ENCODE assay signal across 11 cellular contexts in genomic region chr17:44109312-44109630, GRCh38. TPM values are rescaled to one million over a fixed set of nuclear protein-coding genes. Genes with fewer than 3 reads are reported as not detected.
DNase-seq lines count a peak whose midpoint lies in the region; ATAC-seq and TF ChIP-seq lines count a peak whose summit lies in the region.
"Had no signal": no experiment of that assay in that cellular context is flagged by ENCODE, and none has a peak within 500 bp of the region (broad histone marks: within the 10 kb centered on the region; RNA-seq: fewer than 3 reads in every experiment).

No MANE protein-coding gene starts in this region.

- no peak overlapping the region for H2AFZ ChIP-seq in fibroblast of lung (ENCODE audit: low read length)

- 46% methylated on average over 4 of the region's 4 CpGs for WGBS in prostate gland
- 19 to 23% methylated on average over 4 of the region's 4 CpGs for WGBS in aorta, 2 donors

- H3K9me3 ChIP-seq in right atrium auricular region (no peaks in the 10 kb centered on the region), fibroblast of lung (ENCODE audit: control insufficient read depth, insufficient read depth, low read depth, low read length) (no peaks in the 10 kb centered on the region), prostate gland (no peaks in the 10 kb centered on the region), aorta (ENCODE audit: control insufficient read depth, low read length) (no peaks in the 10 kb centered on the region), mucosa of descending colon (no peaks in the 10 kb centered on the region)

- ATAC-seq in left ventricle myocardium superior (no peak), aorta (ENCODE audit: low FRiP score) (no peak), mucosa of descending colon (no peak), GM18858 (IDR thresholded peaks at IDR 0.05; ENCODE audit: unreplicated experiment) (no peak)
- ATAC-seq: activated CD8-positive, alpha-beta memory T cell treated with anti-CD3 and anti-CD28 coated beads, Interleukin-2, amount 10 ng/mL, durations not matched to agents 7 days and 5 days had no signal

- TF ChIP-seq CTCF in right atrium auricular region (IDR thresholded peaks at IDR 0.05), result no peak
- no peak for TF ChIP-seq CTCF in fibroblast of lung (conservative IDR thresholded peaks at IDR 0.05 in 1 of 2, IDR thresholded peaks at IDR 0.05 in 1 of 2; ENCODE audit: low read depth in 1 of 2, low read length in 2 of 2)
- TF ChIP-seq CTCF in prostate gland (IDR thresholded peaks at IDR 0.05), result no peak
- no peak for TF ChIP-seq CTCF in mucosa of descending colon (IDR thresholded peaks at IDR 0.05)

- H3K27ac ChIP-seq in right atrium auricular region, result peak overlapping the region; percentile 97
- peak overlapping the region; percentile 97 for H3K27ac ChIP-seq in fibroblast of lung (ENCODE audit: insufficient read depth, low read length)
- peak overlapping the region; percentile 80 to 83 for H3K27ac ChIP-seq in prostate gland
- peak overlapping the region; percentile 36 to 90 for H3K27ac ChIP-seq in aorta (ENCODE audit: low read depth in 1 of 2, low read length in 2 of 2)

- peak overlapping the region; percentile 35 for H3K9ac ChIP-seq in fibroblast of lung (ENCODE audit: insufficient read depth, low read length)

- intact Hi-C loops in left ventricle myocardium superior (cut with micrococcal nuclease), result no loop called here
- intact Hi-C loops in prostate gland (cut with DNase I), result no loop called here
- intact Hi-C loops in aorta (cut with DNase I), result loop anchor here in 1 of 2 donors (5.0 kb wide), 1 partner anchor 37 kb away; the partner anchor contains the start of gene G6PC3
- intact Hi-C loops in mucosa of descending colon (cut with DNase I, micrococcal nuclease), result loop anchor here in 1 of 2 donors (5.0 kb wide), 1 partner anchor 37 kb away; the partner anchor contains the start of gene G6PC3

- peaks cover 0 to 96% of the 10 kb centered on the region in 2 donors for H3K4me1 ChIP-seq in right atrium auricular region
- peaks cover 35% of the 10 kb centered on the region for H3K4me1 ChIP-seq in fibroblast of lung (ENCODE audit: control insufficient read depth, extremely low read depth, insufficient read depth, low read length)
- peaks cover 27% of the 10 kb centered on the region for H3K4me1 ChIP-seq in prostate gland (replicated peaks)
- H3K4me1 ChIP-seq in aorta (ENCODE audit: control insufficient read depth in 1 of 2, insufficient read depth in 2 of 2, low read length in 2 of 2), result peaks cover 4 to 6% of the 10 kb centered on the region in 2 donors
- peaks cover 37% of the 10 kb centered on the region for H3K4me1 ChIP-seq in mucosa of descending colon (ENCODE audit: low read depth)

- H3K79me2 ChIP-seq in fibroblast of lung (ENCODE audit: control insufficient read depth, insufficient read depth, low read length), result peaks cover 40% of the 10 kb centered on the region

- H3K4me3 ChIP-seq in right atrium auricular region, result peak overlapping the region; percentile 51 to 57
- peak overlapping the region in 3 of 4 experiments; percentile 48 to 63 (median 56) for H3K4me3 ChIP-seq in fibroblast of lung (replicated peaks in 1 of 4; ENCODE audit: control extremely low read depth in 1 of 4, insufficient read depth in 1 of 4, low read depth in 3 of 4, low read length in 4 of 4)
- H3K4me3 ChIP-seq in prostate gland, result no peak overlapping the region
- H3K4me3 ChIP-seq in aorta (ENCODE audit: low read length in 2 of 2), result peak overlapping the region in 1 of 2 donors; percentile 6
- no peak overlapping the region for H3K4me3 ChIP-seq in mucosa of descending colon

- H3K27me3 ChIP-seq in right atrium auricular region (no peaks in the 10 kb centered on the region), fibroblast of lung (ENCODE audit: control insufficient read depth, insufficient read depth, low read length) (no peaks in the 10 kb centered on the region), prostate gland (replicated peaks; ENCODE audit: insufficient read depth) (no peaks in the 10 kb centered on the region), aorta (ENCODE audit: control insufficient read depth in 1 of 2, insufficient read depth in 2 of 2, low read length in 1 of 2) (no peaks in the 10 kb centered on the region)

- H3K4me2 ChIP-seq in fibroblast of lung (ENCODE audit: extremely low read depth, insufficient read depth, low read length), result peak overlapping the region; percentile 100

- DNase-seq in right atrium auricular region (ENCODE audit: low spot score) (no peak), left ventricle myocardium superior (no peak), fibroblast of lung (ENCODE audit: low read depth in 2 of 2) (no peak), prostate gland (ENCODE audit: low spot score) (no peak), aorta (no peak), mucosa of descending colon (no peak), H4 (ENCODE audit: low spot score) (no peak)
- DNase-seq: activated CD8-positive, alpha-beta memory T cell treated with anti-CD3 and anti-CD28 coated beads, Interleukin-2, amount 10 ng/mL, durations not matched to agents 7 days and 5 days; NCI-H2171; T-helper 9 cell had no signal

- H3K36me3 ChIP-seq in right atrium auricular region, result peaks cover under 1% of the 10 kb centered on the region
- peaks cover 4% of the 10 kb centered on the region for H3K36me3 ChIP-seq in fibroblast of lung (ENCODE audit: control insufficient read depth, insufficient read depth, low read length)
- no peaks in the 10 kb centered on the region for H3K36me3 ChIP-seq in prostate gland
- H3K36me3 ChIP-seq in aorta (ENCODE audit: control insufficient read depth in 1 of 2, insufficient read depth in 2 of 2, low read length in 1 of 2), result no peaks in the 10 kb centered on the region
- H3K36me3 ChIP-seq in mucosa of descending colon (ENCODE audit: low read depth), result no peaks in the 10 kb centered on the region

- no peaks in the 10 kb centered on the region for H4K20me1 ChIP-seq in fibroblast of lung (ENCODE audit: control insufficient read depth, extremely low read depth, insufficient read depth, low read length)

- TF ChIP-seq POLR2A in prostate gland (IDR thresholded peaks at IDR 0.05), result no peak

RNA-seq across cellular contexts. Expression of gene HDAC5, which starts 14.2 kb away (rescaled TPM):
- 100 to 1,000 TPM in 1 of 2 donors, 10 to 100 TPM in 1; 80.0 to 138 TPM for total RNA-seq in right atrium auricular region
- total RNA-seq in left ventricle myocardium superior, result 81.4 TPM
- total RNA-seq in fibroblast of lung, result 66.8 and 125 TPM in 2 replicates
- polyA plus RNA-seq in fibroblast of lung, result 31.3 and 35.1 TPM in 2 replicates
- 55.6 and 56.9 TPM in 2 replicates for polyA plus RNA-seq in fibroblast of lung (2012)
- 205 and 240 TPM in 2 replicates for polyA minus RNA-seq in fibroblast of lung (ENCODE audit: low replicate concordance)
- total RNA-seq in prostate gland, result 100 to 1,000 TPM in 1 of 2 donors, 10 to 100 TPM in 1; 71.2 to 145 TPM
- total RNA-seq in aorta, result 10 to 100 TPM; 69.7 to 82.6 TPM
- 10 to 100 TPM; 28.9 to 83.4 TPM for polyA plus RNA-seq in aorta
- 10 to 100 TPM; 18.9 to 48.3 (median 32.4) TPM for total RNA-seq in mucosa of descending colon
- total RNA-seq in H4 (2014; rRNA removed; shearing (Covaris generic)), result 13.7 and 16.8 TPM in 2 replicates

RNA-seq across cellular contexts. Expression of gene HROB, which starts 32.5 kb away (rescaled TPM):
- total RNA-seq in right atrium auricular region, result under 1 TPM; 0.59 to 0.94 TPM
- total RNA-seq in left ventricle myocardium superior, result 1.5 TPM
- total RNA-seq in fibroblast of lung, result 1.0 and 1.5 TPM in 2 replicates
- polyA plus RNA-seq in fibroblast of lung, result 1.8 and 4.7 TPM in 2 replicates
- polyA plus RNA-seq in fibroblast of lung (2012), result 1.4 and 4.5 TPM in 2 replicates
- polyA minus RNA-seq in fibroblast of lung (ENCODE audit: low replicate concordance), result 2.3 and 16.6 TPM in 2 replicates
- total RNA-seq in prostate gland, result 1 to 10 TPM; 1.4 to 8.1 TPM
- total RNA-seq in aorta, result 1 to 10 TPM in 1 of 2 donors, under 1 TPM in 1; 0.58 to 1.3 TPM
- polyA plus RNA-seq in aorta, result 1 to 10 TPM in 1 of 2 donors, not detected in 1; 1.7 TPM
- total RNA-seq in mucosa of descending colon, result 1 to 10 TPM; 1.5 to 3.0 (median 1.8) TPM
- 4.0 and 7.0 TPM in 2 replicates for total RNA-seq in H4 (2014; rRNA removed; shearing (Covaris generic))

RNA-seq across cellular contexts. Expression of gene G6PC3, which starts 38.7 kb away (rescaled TPM):
- total RNA-seq in right atrium auricular region (10 to 100 TPM; 36.0 to 41.1 TPM), left ventricle myocardium superior (26.3 TPM), fibroblast of lung (12.3 and 40.0 TPM in 2 replicates), prostate gland (10 to 100 TPM; 68.9 to 84.8 TPM), aorta (10 to 100 TPM; 30.3 to 32.5 TPM), mucosa of descending colon (10 to 100 TPM; 29.5 to 48.1 (median 30.0) TPM)
- polyA plus RNA-seq in fibroblast of lung (76.1 and 113 TPM in 2 replicates), aorta (10 to 100 TPM; 22.7 to 40.0 TPM)
- polyA plus RNA-seq in fibroblast of lung (2012), result 99.8 and 147 TPM in 2 replicates
- 190 and 204 TPM in 2 replicates for polyA minus RNA-seq in fibroblast of lung (ENCODE audit: low replicate concordance)
- 51.0 and 71.2 TPM in 2 replicates for total RNA-seq in H4 (2014; rRNA removed; shearing (Covaris generic))

RNA-seq across cellular contexts. Expression of gene LSM12, which starts 42.8 kb away (rescaled TPM):
- total RNA-seq in right atrium auricular region, result 10 to 100 TPM; 36.8 to 41.3 TPM
- total RNA-seq in left ventricle myocardium superior, result 58.2 TPM
- total RNA-seq in fibroblast of lung, result 21.8 and 25.6 TPM in 2 replicates
- polyA plus RNA-seq in fibroblast of lung, result 79.3 and 86.4 TPM in 2 replicates
- polyA plus RNA-seq in fibroblast of lung (2012), result 49.0 and 51.2 TPM in 2 replicates
- polyA minus RNA-seq in fibroblast of lung (ENCODE audit: low replicate concordance), result 41.1 and 55.5 TPM in 2 replicates
- total RNA-seq in prostate gland, result 10 to 100 TPM; 30.0 to 45.2 TPM
- 10 to 100 TPM; 36.9 to 43.4 TPM for total RNA-seq in aorta
- 10 to 100 TPM; 19.0 to 19.8 TPM for polyA plus RNA-seq in aorta
- 10 to 100 TPM; 45.1 to 63.5 (median 48.2) TPM for total RNA-seq in mucosa of descending colon
- 62.2 and 65.0 TPM in 2 replicates for total RNA-seq in H4 (2014; rRNA removed; shearing (Covaris generic))

Comparison
In these comparisons a context has a peak if more than half of its experiments do, and no peak if none do; other contexts are left out.
1. H3K4me3 ChIP-seq: peak in right atrium auricular region (2 of 2) and fibroblast of lung (3 of 4); none in prostate gland (0 of 2) and mucosa of descending colon (single experiment).
2. Peak in every context shown above with its lines, with median percentiles within 50 percentile points of each other: H3K27ac ChIP-seq.